Comparison of ENCODE assay signal across 8 cellular contexts in genomic region chr18:56748698-56749268, GRCh38.
DNase-seq lines count a peak whose midpoint lies in the region; ATAC-seq and TF ChIP-seq lines count a peak whose summit lies in the region.

No MANE protein-coding gene starts in this region.

- H2AK5ac ChIP-seq in mesenchymal stem cell (ENCODE audit: low read length, severe bottlenecking): no peak overlapping the region

- no TSS peak for BruUV-seq in HCT116 (replicated peaks; lab: Mats Ljungman, UMichigan)

- H2AFZ ChIP-seq in HCT116 (ENCODE audit: low read depth, low read length, poor library complexity, severe bottlenecking) (no peak overlapping the region), mesenchymal stem cell (ENCODE audit: low read depth, low read length) (no peak overlapping the region)

- no peaks in the 10 kb centered on the region for H4K20me1 ChIP-seq in HCT116 (ENCODE audit: insufficient read depth)

- peak; percentile 33 to 53 (median 51); a peak in 5 of 6 replicates for TF ChIP-seq CTCF in HCT116 (IDR thresholded peaks at IDR 0.05 in 2 of 3, conservative IDR thresholded peaks at IDR 0.05 in 1 of 3; ENCODE audit: borderline replicate concordance in 1 of 3, insufficient read depth in 1 of 3, low read depth in 2 of 3, low read length in 2 of 3)

- H3K23ac ChIP-seq in mesenchymal stem cell (ENCODE audit: low read length in 2 of 2): no peak overlapping the region

- H3K4ac ChIP-seq in mesenchymal stem cell (ENCODE audit: low read depth in 1 of 2, low read length in 2 of 2): no peak overlapping the region

- ATAC-seq in HCT116: no peak
- ATAC-seq in HG03045 (IDR thresholded peaks at IDR 0.05; ENCODE audit: unreplicated experiment): no peak
- ATAC-seq in HG02885 (IDR thresholded peaks at IDR 0.05; ENCODE audit: poor library complexity, unreplicated experiment): no peak

- H3K9me3 ChIP-seq in HCT116 (ENCODE audit: control insufficient read depth in 1 of 2, insufficient read depth in 1 of 2, low read depth in 1 of 2, low read length in 2 of 2) (no peaks in the 10 kb centered on the region), mesenchymal stem cell (ENCODE audit: control insufficient read depth, low read length) (no peaks in the 10 kb centered on the region)

- H2BK12ac ChIP-seq in mesenchymal stem cell (ENCODE audit: low read length in 2 of 2): no peak overlapping the region

- DNase-seq in AML-193 (lab: John Stamatoyannopoulos, UW) (peak; percentile 32 to 58), HCT116 (ENCODE audit: low read depth, low spot score) (peak; percentile 12), NCI-H748 treated with DMSO at 0.1 percent for 48 hours (lab: John Stamatoyannopoulos, UW) (peak; percentile 62), cerebellar cortex (ENCODE audit: low spot score) (peak; percentile 67), mesenchymal stem cell (peak; percentile 57)
- DNase-seq in activated CD8-positive, alpha-beta memory T cell treated with anti-CD3 and anti-CD28 coated beads for 24 hours: no peak

- no peak overlapping the region for H4K91ac ChIP-seq in mesenchymal stem cell (ENCODE audit: low read length)

- no peak overlapping the region for H3K18ac ChIP-seq in mesenchymal stem cell (ENCODE audit: low read depth in 1 of 2, low read length in 2 of 2)

- intact Hi-C loops in HCT116 (cut with micrococcal nuclease): loop anchor here (1.0 to 5.0 kb wide), 3 partner anchors 698 to 1389 kb away; no protein-coding TSS in a partner anchor

- H2BK5ac ChIP-seq in mesenchymal stem cell (ENCODE audit: low read depth, low read length, poor library complexity, severe bottlenecking): no peak overlapping the region

- H3K36me3 ChIP-seq in HCT116 (ENCODE audit: control insufficient read depth in 1 of 2, insufficient read depth in 2 of 2, low read length in 2 of 2): no peaks in the 10 kb centered on the region
- peaks cover 0 to 3% of the 10 kb centered on the region in 2 experiments for H3K36me3 ChIP-seq in mesenchymal stem cell (ENCODE audit: control insufficient read depth in 1 of 2, insufficient read depth in 2 of 2, low read depth in 1 of 2, low read length in 2 of 2)

- peak; percentile 76 for TF ChIP-seq RAD21 in HCT116 (IDR thresholded peaks at IDR 0.05; ENCODE audit: low read depth)

- H3K9me2 ChIP-seq in HCT116 (ENCODE audit: insufficient read depth): no peaks in the 10 kb centered on the region

- H3K27me3 ChIP-seq in HCT116 (ENCODE audit: insufficient read depth, low read length) (no peaks in the 10 kb centered on the region), mesenchymal stem cell (ENCODE audit: control insufficient read depth in 1 of 2, insufficient read depth in 1 of 2, low read length in 2 of 2) (no peaks in the 10 kb centered on the region)

- H4K8ac ChIP-seq in mesenchymal stem cell (ENCODE audit: low read length): no peak overlapping the region

- no peaks in the 10 kb centered on the region for H3K4me1 ChIP-seq in HCT116 (ENCODE audit: control insufficient read depth in 1 of 2, insufficient read depth in 2 of 2, low read length in 2 of 2)
- peaks cover 1% of the 10 kb centered on the region for H3K4me1 ChIP-seq in mesenchymal stem cell (ENCODE audit: control insufficient read depth, insufficient read depth, low read depth, low read length)

- H3K14ac ChIP-seq in mesenchymal stem cell (ENCODE audit: low read length in 2 of 2): no peak overlapping the region

- H2BK120ac ChIP-seq in mesenchymal stem cell (ENCODE audit: low read depth, low read length): no peak overlapping the region

- no peak overlapping the region for H3K9ac ChIP-seq in HCT116 (ENCODE audit: low read length)
- H3K9ac ChIP-seq in mesenchymal stem cell (ENCODE audit: low read length): no peak overlapping the region

- H3K4me2 ChIP-seq in HCT116 (ENCODE audit: low read length): no peak overlapping the region
- H3K4me2 ChIP-seq in mesenchymal stem cell (ENCODE audit: low read length, poor library complexity, severe bottlenecking): no peak overlapping the region

- no peaks in the 10 kb centered on the region for H3K79me2 ChIP-seq in HCT116 (ENCODE audit: insufficient read depth, low read length)

- no peak for TF ChIP-seq POLR2A in HCT116 (IDR thresholded peaks at IDR 0.05; ENCODE audit: borderline replicate concordance, extremely low read depth, insufficient read depth, insufficient read length)

- no peak overlapping the region for H3K4me3 ChIP-seq in HCT116 (replicated peaks in 1 of 2; ENCODE audit: low read depth in 1 of 2, low read length in 2 of 2)
- H3K4me3 ChIP-seq in mesenchymal stem cell (ENCODE audit: insufficient read depth in 1 of 2, low read depth in 1 of 2, low read length in 2 of 2): no peak overlapping the region

- RAD21 ChIA-PET in HCT116 (lab: Charles Lee; ENCODE audit: low non-redundant PET in 1 of 2, low total read pairs in 2 of 2, uncharacterized antibody in 2 of 2, unreplicated experiment in 2 of 2): no interaction called here

- H3K27ac ChIP-seq in HCT116 (ENCODE audit: low read depth, low read length): no peak overlapping the region
- H3K27ac ChIP-seq in mesenchymal stem cell (ENCODE audit: low read length, poor library complexity, severe bottlenecking): no peak overlapping the region

- H2BK15ac ChIP-seq in mesenchymal stem cell (ENCODE audit: low read depth, poor library complexity, severe bottlenecking): no peak overlapping the region

- CTCF ChIA-PET in HCT116 (lab: Charles Lee): interaction anchor here (1.7 kb wide), 1 partner anchor 814 kb away, joined by 5 read pairs; no protein-coding TSS in a partner anchor

- WGBS in mesenchymal stem cell: no CpG with 5 or more reads among the region's 2 CpGs

- POLR2A ChIA-PET in HCT116 (lab: Charles Lee): no interaction called here

- H3K79me1 ChIP-seq in mesenchymal stem cell (replicated peaks; ENCODE audit: low read length, poor library complexity, severe bottlenecking): peaks cover 8% of the 10 kb centered on the region

TF ChIP-seq in HCT116, 20 proteins besides CTCF, POLR2A, EP300 and RAD21:
- no peak for TF ChIP-seq EZH2 (IDR thresholded peaks at IDR 0.05)
- TF ChIP-seq TCF7L2 (IDR thresholded peaks at IDR 0.05; ENCODE audit: borderline replicate concordance, extremely low read depth, insufficient read depth, insufficient read length): no peak
- TF ChIP-seq JUND (IDR thresholded peaks at IDR 0.05): no peak
- TF ChIP-seq ZNF274 (IDR thresholded peaks at IDR 0.05; ENCODE audit: low read depth, low read length): no peak
- TF ChIP-seq POLR2AphosphoS5 (IDR thresholded peaks at IDR 0.05; ENCODE audit: low read depth, low read length): no peak
- TF ChIP-seq SIN3A (IDR thresholded peaks at IDR 0.05; ENCODE audit: low read depth): no peak
- TF ChIP-seq ZBTB33 (IDR thresholded peaks at IDR 0.05; ENCODE audit: extremely low read depth, insufficient replicate concordance, low read length): no peak
- TF ChIP-seq, protein P1, sequence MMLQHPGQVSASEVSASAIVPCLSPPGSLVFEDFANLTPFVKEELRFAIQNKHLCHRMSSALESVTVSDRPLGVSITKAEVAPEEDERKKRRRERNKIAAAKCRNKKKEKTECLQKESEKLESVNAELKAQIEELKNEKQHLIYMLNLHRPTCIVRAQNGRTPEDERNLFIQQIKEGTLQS (IDR thresholded peaks at IDR 0.05): no peak
- no peak for TF ChIP-seq YY1 (IDR thresholded peaks at IDR 0.05; ENCODE audit: extremely low read depth, insufficient replicate concordance, low read depth, low read length)
